12 cellular contexts compared by ENCODE assay signal in genomic region chr7:140229101-140229525, GRCh38. TPM values are rescaled to one million over a fixed set of nuclear protein-coding genes. Genes with fewer than 3 reads are reported as not detected.
DNase-seq lines count a peak whose midpoint lies in the region; ATAC-seq and TF ChIP-seq lines count a peak whose summit lies in the region.
"Had no signal": no experiment of that assay in that cellular context is flagged by ENCODE, and none has a peak within 500 bp of the region (broad histone marks: within the 10 kb centered on the region; RNA-seq: fewer than 3 reads in every experiment).

No MANE protein-coding gene starts in this region.

- peaks cover 5% of the 10 kb centered on the region for H3K36me3 Mint-ChIP-seq in activated naive CD8-positive, alpha-beta T cell treated with anti-CD3 and anti-CD28 coated beads, Interleukin-2, amount 10 ng/mL, durations not matched to agents 7 days and 5 days

- H4K20me1 ChIP-seq in OCI-LY1 (ENCODE audit: insufficient read depth, low read length), result no peaks in the 10 kb centered on the region

- no peak overlapping the region for H2AFZ ChIP-seq in OCI-LY1 (ENCODE audit: low read length)

- ATAC-seq in activated naive CD8-positive, alpha-beta T cell treated with anti-CD3 and anti-CD28 coated beads, Interleukin-2, amount 10 ng/mL, durations not matched to agents 7 days and 5 days (ENCODE audit: low read depth), result no peak
- ATAC-seq in HG02571 (IDR thresholded peaks at IDR 0.05; ENCODE audit: unreplicated experiment) (no peak), GM18907 (IDR thresholded peaks at IDR 0.05; ENCODE audit: unreplicated experiment) (no peak)

- H3K36me3 ChIP-seq in OCI-LY1 (ENCODE audit: insufficient read depth, low read length), result no peaks in the 10 kb centered on the region
- H3K36me3 ChIP-seq: tibial artery had no signal

- no peaks in the 10 kb centered on the region for H3K27me3 ChIP-seq in OCI-LY1 (ENCODE audit: insufficient read depth, low read length)

- peak overlapping the region; percentile 74; the same call in 1 of the 2 replicates for H3K4me2 ChIP-seq in OCI-LY1 (ENCODE audit: low read length)

- H3K9me2 ChIP-seq in OCI-LY1 (ENCODE audit: low read depth, low read length), result no peaks in the 10 kb centered on the region

- no peaks in the 10 kb centered on the region for H3K79me2 ChIP-seq in OCI-LY1 (ENCODE audit: insufficient read depth, low read length)

- H3K27me3 Mint-ChIP-seq in activated naive CD8-positive, alpha-beta T cell treated with anti-CD3 and anti-CD28 coated beads, Interleukin-2, amount 10 ng/mL, durations not matched to agents 7 days and 5 days, result no peaks in the 10 kb centered on the region

- H3K27ac ChIP-seq in OCI-LY1 (ENCODE audit: low read depth, low read length, poor library complexity, severe bottlenecking), result peak overlapping the region; percentile 73
- H3K27ac ChIP-seq: tibial artery had no signal

- POLR2A ChIA-PET in activated naive CD8-positive, alpha-beta T cell treated with anti-CD3 and anti-CD28 coated beads, Interleukin-2, amount 10 ng/mL, durations not matched to agents 7 days and 5 days (lab: Charles Lee), result interaction anchor here (0.6 to 4.7 kb wide), 6 partner anchors 8 to 130 kb away, joined by 3 to 34 read pairs (median 12); partner anchors contain the start of gene KDM7A

- H3K27ac Mint-ChIP-seq in activated naive CD8-positive, alpha-beta T cell treated with anti-CD3 and anti-CD28 coated beads, Interleukin-2, amount 10 ng/mL, durations not matched to agents 7 days and 5 days, result peak overlapping the region; percentile 95

- no peaks in the 10 kb centered on the region for H3F3A ChIP-seq in OCI-LY1 (ENCODE audit: insufficient read depth, low read length)

- no peaks in the 10 kb centered on the region for H3K9me3 Mint-ChIP-seq in activated naive CD8-positive, alpha-beta T cell treated with anti-CD3 and anti-CD28 coated beads, Interleukin-2, amount 10 ng/mL, durations not matched to agents 7 days and 5 days

- H3K4me3 ChIP-seq in OCI-LY1 (ENCODE audit: low read depth, low read length, poor library complexity, severe bottlenecking), result no peak overlapping the region

- TF ChIP-seq CTCF in OCI-LY1 (IDR thresholded peaks at IDR 0.05; ENCODE audit: low read length), result no peak

- H3K4me1 Mint-ChIP-seq in activated naive CD8-positive, alpha-beta T cell treated with anti-CD3 and anti-CD28 coated beads, Interleukin-2, amount 10 ng/mL, durations not matched to agents 7 days and 5 days, result peaks cover 37% of the 10 kb centered on the region

- DNase-seq in NCI-H82 (lab: John Stamatoyannopoulos, UW), result peak; percentile 15
- no peak for DNase-seq in NCI-H82 treated with DMSO at 0.1 percent for 48 hours (lab: John Stamatoyannopoulos, UW; ENCODE audit: unreplicated experiment)
- DNase-seq in activated naive CD8-positive, alpha-beta T cell treated with anti-CD3 and anti-CD28 coated beads, Interleukin-2, amount 10 ng/mL, durations not matched to agents 7 days and 5 days, result no peak
- peak; percentile 5 for DNase-seq in posterior vena cava (ENCODE audit: low spot score)
- no peak for DNase-seq in MV-4-11 (lab: John Stamatoyannopoulos, UW)
- DNase-seq: erythroblast, mammary epithelial cell, SW 1271, tibial artery had no signal

- H3K9me3 ChIP-seq in OCI-LY1 (ENCODE audit: low read length), result no peaks in the 10 kb centered on the region
- H3K9me3 ChIP-seq: tibial artery had no signal

- no peak overlapping the region for H3K9ac ChIP-seq in OCI-LY1 (ENCODE audit: low read length)

- peaks cover 33% of the 10 kb centered on the region for H3K4me1 ChIP-seq in OCI-LY1 (ENCODE audit: insufficient read depth, low read length, severe bottlenecking)

- intact Hi-C loops in posterior vena cava (cut with DNase I), result no loop called here

- peak overlapping the region; percentile 83 for H3K4me3 Mint-ChIP-seq in activated naive CD8-positive, alpha-beta T cell treated with anti-CD3 and anti-CD28 coated beads, Interleukin-2, amount 10 ng/mL, durations not matched to agents 7 days and 5 days

RNA-seq across cellular contexts. Expression of gene KDM7A, which starts 52.3 kb away (rescaled TPM):
- 10 to 100 TPM; 20.5 to 21.2 TPM for total RNA-seq in activated naive CD8-positive, alpha-beta T cell treated with anti-CD3 and anti-CD28 coated beads, Interleukin-2, amount 10 ng/mL, durations not matched to agents 7 days and 5 days
- 10 to 100 TPM; 15.4 to 23.1 TPM for total RNA-seq in posterior vena cava

Comparison
In these comparisons a context has a peak if more than half of its experiments do, and no peak if none do; other contexts are left out.
1. DNase-seq: peak in NCI-H82 (single experiment) and posterior vena cava (single experiment); none in NCI-H82 treated with DMSO at 0.1 percent for 48 hours (single experiment), activated naive CD8-positive, alpha-beta T cell treated with anti-CD3 and anti-CD28 coated beads, Interleukin-2, amount 10 ng/mL, durations not matched to agents 7 days and 5 days (single experiment) and MV-4-11 (single experiment).